1 cellular context compared by ENCODE assay signal in genomic region chr11:103958475-103959215, GRCh38.
TF ChIP-seq lines count a peak whose summit lies in the region.

No MANE protein-coding gene starts in this region.

TF ChIP-seq in HepG2, 621 proteins besides CTCF, POLR2A, EP300 and RAD21 (continued from another document):
- TF ChIP-seq, protein P1, sequence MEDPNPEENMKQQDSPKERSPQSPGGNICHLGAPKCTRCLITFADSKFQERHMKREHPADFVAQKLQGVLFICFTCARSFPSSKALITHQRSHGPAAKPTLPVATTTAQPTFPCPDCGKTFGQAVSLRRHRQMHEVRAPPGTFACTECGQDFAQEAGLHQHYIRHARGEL (CRISPR knock-in tag; IDR thresholded peaks at IDR 0.05): no peak
- no peak for TF ChIP-seq ZNF703 (CRISPR knock-in tag; IDR thresholded peaks at IDR 0.05; ENCODE audit: borderline replicate concordance)
- no peak for TF ChIP-seq ZFP41 (CRISPR knock-in tag; IDR thresholded peaks at IDR 0.05; ENCODE audit: borderline replicate concordance)
- no peak for TF ChIP-seq PAWR (CRISPR knock-in tag; IDR thresholded peaks at IDR 0.05; ENCODE audit: borderline replicate concordance)
- no peak for TF ChIP-seq RFX5 (IDR thresholded peaks at IDR 0.05; ENCODE audit: low read depth, low read length)
- no peak for TF ChIP-seq HNRNPLL (IDR thresholded peaks at IDR 0.05; ENCODE audit: low read depth, low read length, poor library complexity, severe bottlenecking)
- no peak for TF ChIP-seq ZFYVE20 (CRISPR knock-in tag; IDR thresholded peaks at IDR 0.05; ENCODE audit: borderline replicate concordance, low read depth)
- TF ChIP-seq U2AF2 (IDR thresholded peaks at IDR 0.05; ENCODE audit: low read depth, low read length): no peak
